23 cellular contexts compared by ENCODE assay signal in the genomic region with DNA sequence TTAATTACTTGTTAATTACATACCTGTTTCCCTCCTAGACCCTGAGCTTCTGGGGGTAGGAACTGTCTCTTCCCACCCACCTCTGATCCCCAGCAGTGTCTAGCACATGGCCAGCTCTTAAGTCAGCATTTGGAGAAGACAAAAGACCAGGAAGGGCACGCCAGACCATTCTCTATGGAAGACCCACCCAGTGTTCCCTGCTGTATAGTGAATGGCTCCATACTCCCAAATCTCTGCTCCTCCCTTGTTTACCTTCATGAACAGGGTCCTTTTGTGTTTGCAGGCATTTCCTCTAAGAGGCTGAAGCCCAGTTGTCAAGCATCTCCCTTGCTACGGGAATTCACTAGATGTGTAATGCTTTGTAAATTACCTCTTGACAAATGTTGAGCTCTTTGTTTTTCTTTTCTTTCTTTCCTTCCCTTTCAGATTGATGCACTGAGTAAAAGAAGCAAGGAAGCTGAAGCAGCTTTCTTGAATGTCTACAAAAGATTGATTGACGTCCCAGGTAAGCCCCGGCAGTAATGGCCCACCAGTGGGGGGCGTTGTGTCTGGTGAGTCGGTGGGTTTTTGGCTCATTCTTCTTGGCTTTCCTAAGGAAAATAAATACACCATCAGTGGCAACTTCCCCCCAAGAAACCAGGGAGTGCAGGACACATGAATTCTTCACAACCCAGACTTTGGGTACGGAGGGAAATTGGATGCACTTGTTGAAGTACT.
DNase-seq lines count a peak whose midpoint lies in the region; ATAC-seq and TF ChIP-seq lines count a peak whose summit lies in the region.
"Had no signal": no experiment of that assay in that cellular context is flagged by ENCODE, and none has a peak within 500 bp of the region (broad histone marks: within the 10 kb centered on the region; RNA-seq: fewer than 3 reads in every experiment).

No MANE protein-coding gene starts in this region.

- peak; percentile 41 for ATAC-seq in GM23338
- ATAC-seq in HG02884 (IDR thresholded peaks at IDR 0.05; ENCODE audit: unreplicated experiment), result no peak
- ATAC-seq in GM19351 (IDR thresholded peaks at IDR 0.05; ENCODE audit: unreplicated experiment), result no peak
- ATAC-seq: activated CD4-positive, CD25-positive, alpha-beta regulatory T cell treated with anti-CD3 and anti-CD28 coated beads, Interleukin-2, amount 50 U/mL, for 24 hours; activated T-cell treated with anti-CD3 and anti-CD28 coated beads, Interleukin-2, amount 50 U/mL, for 4 hours; left lobe of liver; naive thymus-derived CD8-positive, alpha-beta T cell had no signal

- peaks cover 6% of the 10 kb centered on the region; the same call in 1 of the 2 replicates for H3K79me2 ChIP-seq in GM23338 (replicated peaks; ENCODE audit: insufficient read depth)
- H3K79me2 ChIP-seq: parathyroid adenoma had no signal

- peaks cover 20% of the 10 kb centered on the region for H3K4me1 Mint-ChIP-seq in GM23338
- peaks cover 3% of the 10 kb centered on the region for H3K4me1 Mint-ChIP-seq in glutamatergic neuron (ENCODE audit: low read depth, unreplicated experiment)
- no peaks in the 10 kb centered on the region for H3K4me1 Mint-ChIP-seq in type B pancreatic cell (ENCODE audit: unreplicated experiment)

- H3K27me3 ChIP-seq in GM23338 (ENCODE audit: insufficient read depth), result no peaks in the 10 kb centered on the region
- H3K27me3 ChIP-seq: breast epithelium, heart left ventricle, sigmoid colon had no signal

- no peaks in the 10 kb centered on the region for H3F3A ChIP-seq in GM23338 (replicated peaks; ENCODE audit: low read depth)

- H3K36me3 ChIP-seq in GM23338 (ENCODE audit: insufficient read depth), result no peaks in the 10 kb centered on the region; the same call in 1 of the 2 replicates
- H3K36me3 ChIP-seq: breast epithelium had no signal

- no peaks in the 10 kb centered on the region for H3K9me2 ChIP-seq in GM23338 (ENCODE audit: insufficient read depth)

- H3K27me3 Mint-ChIP-seq in GM23338 (ENCODE audit: insufficient read depth, low read depth, poor library complexity) (peaks cover 15% of the 10 kb centered on the region), glutamatergic neuron (ENCODE audit: unreplicated experiment) (peaks cover 3% of the 10 kb centered on the region), type B pancreatic cell (no peaks in the 10 kb centered on the region)
- H3K27me3 Mint-ChIP-seq: naive thymus-derived CD8-positive, alpha-beta T cell had no signal

- H4K20me1 ChIP-seq in GM23338 (replicated peaks; ENCODE audit: insufficient read depth), result no peaks in the 10 kb centered on the region; the same call in none of the 2 replicates

- H3K27ac ChIP-seq in 22Rv1, result no peak overlapping the region
- H3K27ac ChIP-seq in GM23338 (ENCODE audit: low read depth), result peak overlapping the region; percentile 67
- H3K27ac ChIP-seq: breast epithelium, parathyroid adenoma, sigmoid colon had no signal

- H3K27ac Mint-ChIP-seq in GM23338, result 0 out of 2 replicates have a peak overlapping the region, but pooled peaks have one; percentile 0
- H3K27ac Mint-ChIP-seq in glutamatergic neuron (ENCODE audit: unreplicated experiment), result peak overlapping the region; percentile 22
- no peak overlapping the region for H3K27ac Mint-ChIP-seq in type B pancreatic cell

- TF ChIP-seq CTCF in 22Rv1 (IDR thresholded peaks at IDR 0.05), result peak; percentile 25; the same call in 1 of the 2 replicates
- TF ChIP-seq CTCF in GM23338 (conservative IDR thresholded peaks at IDR 0.05; ENCODE audit: low read depth in 2 of 2), result peak; percentile 68 to 74
- no peak for TF ChIP-seq CTCF in glutamatergic neuron (IDR thresholded peaks at IDR 0.05; ENCODE audit: partially characterized antibody, unreplicated experiment)
- no peak for TF ChIP-seq CTCF in type B pancreatic cell (conservative IDR thresholded peaks at IDR 0.05)

- H3K36me3 Mint-ChIP-seq in GM23338 (ENCODE audit: low read depth), result peaks cover 47% of the 10 kb centered on the region
- H3K36me3 Mint-ChIP-seq in glutamatergic neuron (ENCODE audit: unreplicated experiment), result peaks cover 14% of the 10 kb centered on the region
- H3K36me3 Mint-ChIP-seq in type B pancreatic cell, result peaks cover 34% of the 10 kb centered on the region

- H3K9me3 Mint-ChIP-seq in GM23338, result peaks cover 5% of the 10 kb centered on the region; the same call in 2 of the 3 replicates
- peaks cover 3% of the 10 kb centered on the region for H3K9me3 Mint-ChIP-seq in glutamatergic neuron (ENCODE audit: unreplicated experiment)
- H3K9me3 Mint-ChIP-seq in type B pancreatic cell, result peaks cover 3% of the 10 kb centered on the region

- H3K4me2 ChIP-seq in GM23338, result no peak overlapping the region

- DNase-seq in GM23338 (ENCODE audit: low spot score) (peak; percentile 58), NCI-H748 treated with DMSO at 0.1 percent for 48 hours (lab: John Stamatoyannopoulos, UW) (peak; percentile 3), glutamatergic neuron (no peak), type B pancreatic cell (ENCODE audit: extremely low spot score, unreplicated experiment) (no peak), foreskin melanocyte (no peak)
- DNase-seq: activated naive CD4-positive, alpha-beta T cell treated with Interleukin-2 at 50 U/mL for 16 hours; activated T-cell treated with anti-CD3 and anti-CD28 coated beads, Interleukin-2, amount 50 U/mL, for 4 hours; C1 segment of cervical spinal cord; cortex of kidney; heart left ventricle; naive thymus-derived CD8-positive, alpha-beta T cell; NCI-H1105; sigmoid colon; stimulated activated CD8-positive, alpha-beta memory T cell treated with anti-CD3 and anti-CD28 coated beads, Interleukin-4, amount 100 ng/mL, for 48 hours; SW 1271; trophoblast cell had no signal

- peaks cover 8% of the 10 kb centered on the region; the same call in 1 of the 2 replicates for H3K4me1 ChIP-seq in GM23338 (ENCODE audit: insufficient read depth)
- H3K4me1 ChIP-seq: breast epithelium, parathyroid adenoma had no signal

- no peak overlapping the region for H2AFZ ChIP-seq in GM23338
- H2AFZ ChIP-seq: parathyroid adenoma had no signal

- H3K4me3 ChIP-seq in GM23338, result no peak overlapping the region
- H3K4me3 ChIP-seq: breast epithelium, heart left ventricle, sigmoid colon had no signal

- no peak overlapping the region for H3K4me3 Mint-ChIP-seq in GM23338
- no peak overlapping the region for H3K4me3 Mint-ChIP-seq in glutamatergic neuron (ENCODE audit: unreplicated experiment)
- no peak overlapping the region for H3K4me3 Mint-ChIP-seq in type B pancreatic cell
- H3K4me3 Mint-ChIP-seq: activated T-cell treated with anti-CD3 and anti-CD28 coated beads, Interleukin-2, amount 50 U/mL, for 4 hours; naive thymus-derived CD8-positive, alpha-beta T cell had no signal

TF ChIP-seq in GM23338, 12 proteins besides CTCF, POLR2A, EP300 and RAD21:
- TF ChIP-seq EZH2phosphoT487 (IDR thresholded peaks at IDR 0.05; ENCODE audit: unreplicated experiment) (no peak), ZNF114 (CRISPR knock-in tag; IDR thresholded peaks at IDR 0.05) (no peak), EZH2 (IDR thresholded peaks at IDR 0.05; ENCODE audit: low read depth, unreplicated experiment) (no peak)

Comparison
In these comparisons a context has a peak if more than half of its experiments do, and no peak if none do; other contexts are left out.
1. CTCF ChIP-seq: peak in 22Rv1 (single experiment) and GM23338 (2 of 2); none in glutamatergic neuron (single experiment) and type B pancreatic cell (single experiment).
2. DNase-seq: peak in GM23338 (single experiment) and NCI-H748 treated with DMSO at 0.1 percent for 48 hours (single experiment); none in glutamatergic neuron (single experiment), type B pancreatic cell (single experiment) and foreskin melanocyte (single experiment).